In genomic region chr1:16534239-16534828, GRCh38 we compare ENCODE assay signal across 8 cellular contexts. TPM values are rescaled to one million over a fixed set of nuclear protein-coding genes. Genes with fewer than 3 reads are reported as not detected.
DNase-seq lines count a peak whose midpoint lies in the region; ATAC-seq and TF ChIP-seq lines count a peak whose summit lies in the region.
"Not testable (repeated sequence)": the region's sequence is repeated elsewhere in the genome, so short reads cannot be mapped to it uniquely, and the experiment has no call there.
"Had no signal": no experiment of that assay in that cellular context is flagged by ENCODE, and none has a peak within 500 bp of the region (broad histone marks: within the 10 kb centered on the region; RNA-seq: fewer than 3 reads in every experiment).

No MANE protein-coding gene starts in this region.

- H3K4me1 ChIP-seq in RWPE2 (ENCODE audit: insufficient read depth, poor library complexity, severe bottlenecking); iPS DF 6.9 (ENCODE audit: control insufficient read depth, insufficient read depth, low read length); mesodermal cell (ENCODE audit: control insufficient read depth, insufficient read depth, low read length, poor library complexity, severe bottlenecking): not testable (repeated sequence)

- H3K9me3 ChIP-seq in RWPE2 (ENCODE audit: severe bottlenecking); iPS DF 6.9 (ENCODE audit: control insufficient read depth, insufficient read depth, low read length); mesodermal cell (ENCODE audit: control insufficient read depth, low read length): not testable (repeated sequence)

- not testable (repeated sequence) for H3K36me3 ChIP-seq in H7 (replicated peaks; ENCODE audit: control insufficient read depth, insufficient read depth, low read length); RWPE2 (ENCODE audit: low read depth); iPS DF 6.9 (ENCODE audit: control insufficient read depth, insufficient read depth, low read length); mesodermal cell (ENCODE audit: control insufficient read depth, insufficient read depth, low read length)

- WGBS in iPS DF 6.9 (ENCODE audit: insufficient coverage, insufficient read length) = no CpG with 5 or more reads among the region's 44 CpGs
- WGBS in mesodermal cell (ENCODE audit: insufficient coverage in 2 of 2), 2 experiments = no CpG with 5 or more reads among the region's 44 CpGs

- TF ChIP-seq CTCF in RWPE2 (IDR thresholded peaks at IDR 0.05; ENCODE audit: poor library complexity, severe bottlenecking); progenitor cell of endocrine pancreas (IDR thresholded peaks at IDR 0.05; ENCODE audit: unreplicated experiment): not testable (repeated sequence)

- H3K27me3 ChIP-seq in H7 (ENCODE audit: control insufficient read depth, insufficient read depth, low read length) = peaks cover 16% of the 10 kb centered on the region
- H3K27me3 ChIP-seq in RWPE2 (ENCODE audit: insufficient read depth, poor library complexity, severe bottlenecking); iPS DF 6.9 (ENCODE audit: control insufficient read depth, insufficient read depth, low read length): not testable (repeated sequence)

- H3K4me3 Mint-ChIP-seq in activated naive CD8-positive, alpha-beta T cell = peak overlapping the region; percentile 78
- peak overlapping the region; percentile 75 for H3K4me3 Mint-ChIP-seq in progenitor cell of endocrine pancreas (ENCODE audit: low read depth)

- not testable (repeated sequence) for H3K36me3 Mint-ChIP-seq in activated naive CD8-positive, alpha-beta T cell; progenitor cell of endocrine pancreas (ENCODE audit: insufficient read depth)

- not testable (repeated sequence) for H3K4me1 Mint-ChIP-seq in activated naive CD8-positive, alpha-beta T cell (ENCODE audit: low read depth); progenitor cell of endocrine pancreas (ENCODE audit: low read depth)

- H3K4me3 ChIP-seq in H7 (ENCODE audit: insufficient read depth, low read depth, low read length) (peak overlapping the region; percentile 38), RWPE2 (ENCODE audit: severe bottlenecking) (peak overlapping the region; percentile 36), iPS DF 6.9 (ENCODE audit: low read length) (peak overlapping the region; percentile 46; the same call in 1 of the 2 replicates), mesodermal cell (ENCODE audit: extremely low read depth, insufficient read depth, low read length, poor library complexity, severe bottlenecking) (peak overlapping the region; percentile 11)

- not testable (repeated sequence) for ATAC-seq in RWPE2 (ENCODE audit: low read depth)

- H3K9me3 Mint-ChIP-seq in activated naive CD8-positive, alpha-beta T cell (ENCODE audit: low read depth); progenitor cell of endocrine pancreas (ENCODE audit: low read depth): not testable (repeated sequence)

- DNase-seq in H7; RWPE2 (ENCODE audit: low spot score); iPS DF 6.9 (ENCODE audit: low read depth, low spot score); progenitor cell of endocrine pancreas (ENCODE audit: low spot score, unreplicated experiment): not testable (repeated sequence)
- peak; percentile 46 for DNase-seq in ecto neural progenitor cell (ENCODE audit: low spot score)

- H3K27ac ChIP-seq in RWPE2 (ENCODE audit: poor library complexity, severe bottlenecking); iPS DF 6.9 (ENCODE audit: low read length); mesodermal cell (ENCODE audit: low read depth, low read length, severe bottlenecking): not testable (repeated sequence)

- H3K27ac Mint-ChIP-seq in activated naive CD8-positive, alpha-beta T cell; progenitor cell of endocrine pancreas: not testable (repeated sequence)

- peaks cover 15% of the 10 kb centered on the region for H3K27me3 Mint-ChIP-seq in activated naive CD8-positive, alpha-beta T cell
- H3K27me3 Mint-ChIP-seq in progenitor cell of endocrine pancreas = peaks cover 52% of the 10 kb centered on the region

RNA-seq across cellular contexts. Expression of gene RNU1-1, which starts 20.2 kb away (rescaled TPM):
- under 0.01 TPM in 2 replicates for total RNA-seq in H7 (2014; rRNA removed; shearing (Covaris generic))
- polyA plus RNA-seq in mesodermal cell (2013, experiment 1 of 2) = 6,211 TPM
- polyA plus RNA-seq in mesodermal cell (2013, experiment 2 of 2) = 13,330 TPM
- total RNA-seq in progenitor cell of endocrine pancreas = 3,923 and 3,957 TPM in 2 replicates
- polyA plus RNA-seq: fibroblast of lung had no signal

Comparison
In these comparisons a context has a peak if more than half of its experiments do, and no peak if none do; other contexts are left out.
1. RNA of gene RNU1-1, which starts 20.2 kb away (total RNA-seq): 3,923 to 3,957 TPM in progenitor cell of endocrine pancreas; under 0.01 TPM in H7; every median in the first group is over 1,000 times any median in the second.
2. Peak in every context shown above with its lines, with median percentiles within 50 percentile points of each other: H3K4me3 ChIP-seq.